1 cellular context compared by ENCODE assay signal in the genomic region with DNA sequence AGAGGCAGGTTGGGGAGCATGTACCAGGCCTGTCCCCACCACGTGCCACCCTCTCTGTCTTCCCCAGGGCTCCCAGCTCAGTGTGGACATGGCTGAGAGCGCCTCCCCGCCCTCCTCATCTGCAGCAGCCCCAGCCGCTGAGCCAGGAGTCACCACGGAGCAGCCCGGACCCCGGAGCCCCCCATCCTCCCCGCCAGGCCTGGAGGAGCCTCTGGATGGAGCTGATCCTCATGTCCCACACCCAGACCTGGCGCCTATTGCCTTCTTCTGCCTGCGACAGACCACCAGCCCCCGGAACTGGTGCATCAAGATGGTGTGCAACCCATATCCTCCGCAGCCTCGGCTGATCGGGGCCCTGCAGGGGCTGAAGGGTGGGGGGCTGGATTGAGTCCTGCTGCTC.
TF ChIP-seq lines count a peak whose summit lies in the region.

Gene CACNA1I (plus strand): TSS at position 89 of the 400 bp plus-strand sequence. CDS start 0 bp downstream, at position 89.

TF ChIP-seq in HCT116, 20 proteins besides CTCF, POLR2A, EP300 and RAD21 (continued from another document):
- no peak for TF ChIP-seq ZFX (IDR thresholded peaks at IDR 0.05)
- TF ChIP-seq EZH2phosphoT487 (IDR thresholded peaks at IDR 0.05; ENCODE audit: borderline replicate concordance): no peak
- no peak for TF ChIP-seq EZH2 (IDR thresholded peaks at IDR 0.05)
- no peak for TF ChIP-seq REST (IDR thresholded peaks at IDR 0.05; ENCODE audit: low read depth)
- TF ChIP-seq YY1 (IDR thresholded peaks at IDR 0.05; ENCODE audit: extremely low read depth, insufficient replicate concordance, low read depth, low read length): no peak
- no peak for TF ChIP-seq JUND (IDR thresholded peaks at IDR 0.05)
- TF ChIP-seq, protein P1, sequence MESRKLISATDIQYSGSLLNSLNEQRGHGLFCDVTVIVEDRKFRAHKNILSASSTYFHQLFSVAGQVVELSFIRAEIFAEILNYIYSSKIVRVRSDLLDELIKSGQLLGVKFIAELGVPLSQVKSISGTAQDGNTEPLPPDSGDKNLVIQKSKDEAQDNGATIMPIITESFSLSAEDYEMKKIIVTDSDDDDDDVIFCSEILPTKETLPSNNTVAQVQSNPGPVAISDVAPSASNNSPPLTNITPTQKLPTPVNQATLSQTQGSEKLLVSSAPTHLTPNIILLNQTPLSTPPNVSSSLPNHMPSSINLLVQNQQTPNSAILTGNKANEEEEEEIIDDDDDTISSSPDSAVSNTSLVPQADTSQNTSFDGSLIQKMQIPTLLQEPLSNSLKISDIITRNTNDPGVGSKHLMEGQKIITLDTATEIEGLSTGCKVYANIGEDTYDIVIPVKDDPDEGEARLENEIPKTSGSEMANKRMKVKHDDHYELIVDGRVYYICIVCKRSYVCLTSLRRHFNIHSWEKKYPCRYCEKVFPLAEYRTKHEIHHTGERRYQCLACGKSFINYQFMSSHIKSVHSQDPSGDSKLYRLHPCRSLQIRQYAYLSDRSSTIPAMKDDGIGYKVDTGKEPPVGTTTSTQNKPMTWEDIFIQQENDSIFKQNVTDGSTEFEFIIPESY (IDR thresholded peaks at IDR 0.05; ENCODE audit: extremely low read depth, insufficient replicate concordance, low read length): no peak
- TF ChIP-seq, protein P2, sequence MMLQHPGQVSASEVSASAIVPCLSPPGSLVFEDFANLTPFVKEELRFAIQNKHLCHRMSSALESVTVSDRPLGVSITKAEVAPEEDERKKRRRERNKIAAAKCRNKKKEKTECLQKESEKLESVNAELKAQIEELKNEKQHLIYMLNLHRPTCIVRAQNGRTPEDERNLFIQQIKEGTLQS (IDR thresholded peaks at IDR 0.05): no peak
- TF ChIP-seq SIN3A (IDR thresholded peaks at IDR 0.05; ENCODE audit: low read depth): no peak
- TF ChIP-seq SP1 (IDR thresholded peaks at IDR 0.05; ENCODE audit: low read depth): no peak
TF ChIP-seq in HCT116: peak in this region for 0.
